In genomic region chr16:89738072-89738377, GRCh38 we compare ENCODE assay signal across 25 cellular contexts. TPM values are rescaled to one million over a fixed set of nuclear protein-coding genes. Genes with fewer than 3 reads are reported as not detected.
DNase-seq lines count a peak whose midpoint lies in the region; ATAC-seq and TF ChIP-seq lines count a peak whose summit lies in the region.
"Had no signal": no experiment of that assay in that cellular context is flagged by ENCODE, and none has a peak within 500 bp of the region (broad histone marks: within the 10 kb centered on the region; RNA-seq: fewer than 3 reads in every experiment).

No MANE protein-coding gene starts in this region.

- no peak overlapping the region for H3K4me3 ChIP-seq in Karpas-422 (ENCODE audit: low read length)
- H3K4me3 ChIP-seq: esophagus squamous epithelium, psoas muscle, vagina had no signal

- no peak for DNase-seq in T-helper 2 cell treated with Interferon-gamma antibody and Interleukin-4, amounts not matched to agents 5 μg/mL and 100 μg/mL, for 36 hours (ENCODE audit: low spot score)
- DNase-seq in T-helper 2 cell (no peak), Karpas-422 (peak; percentile 38), natural killer cell (no peak), HUDEP-2 (lab: John Stamatoyannopoulos, UW; ENCODE audit: unreplicated experiment in 76 of 76) (no peak)
- no peak for DNase-seq in activated naive CD8-positive, alpha-beta T cell treated with anti-CD3 and anti-CD28 coated beads, Interleukin-2, amount 50 U/mL, for 24 hours
- DNase-seq: dermis blood vessel endothelial cell, DMS153, esophagus squamous epithelium, Kasumi-1, left colon, mesenchymal stem cell, NCI-H146, NCI-H2107, NCI-H748 treated with DMSO at 0.1 percent for 48 hours, nucleus accumbens, psoas muscle, SK-N-SH had no signal

- no peaks in the 10 kb centered on the region for H3K4me1 ChIP-seq in Karpas-422 (ENCODE audit: low read length)
- H3K4me1 ChIP-seq: esophagus squamous epithelium, psoas muscle, vagina had no signal

- no peaks in the 10 kb centered on the region for H3K27me3 ChIP-seq in Karpas-422 (ENCODE audit: low read length)
- H3K27me3 ChIP-seq: esophagus squamous epithelium, vagina had no signal

- no peak overlapping the region for H3K4me2 ChIP-seq in Karpas-422 (ENCODE audit: low read depth, low read length, poor library complexity, severe bottlenecking)
- H3K4me2 ChIP-seq: SK-N-SH had no signal

- intact Hi-C loops in natural killer cell (cut with micrococcal nuclease): no loop called here

- H3K27ac ChIP-seq in Karpas-422 (ENCODE audit: low read length): no peak overlapping the region
- H3K27ac ChIP-seq: esophagus squamous epithelium, psoas muscle, vagina had no signal

- no peaks in the 10 kb centered on the region for H3K9me3 ChIP-seq in Karpas-422 (ENCODE audit: low read length)
- H3K9me3 ChIP-seq: esophagus squamous epithelium, psoas muscle, SK-N-SH, vagina had no signal

- peak; percentile 4 for ATAC-seq in activated naive CD8-positive, alpha-beta T cell treated with anti-CD3 and anti-CD28 coated beads, Interleukin-2, amount 50 U/mL, for 24 hours
- peak in 1 of 3 donors; percentile 55 for ATAC-seq in natural killer cell
- ATAC-seq in GM18858 (IDR thresholded peaks at IDR 0.05; ENCODE audit: unreplicated experiment): no peak
- ATAC-seq in HG02870 (IDR thresholded peaks at IDR 0.05; ENCODE audit: unreplicated experiment): no peak
- ATAC-seq: left colon had no signal

- H3K36me3 ChIP-seq in Karpas-422 (ENCODE audit: insufficient read depth, low read length): peaks cover 56% of the 10 kb centered on the region

- H3K4me1 Mint-ChIP-seq in T-helper 2 cell treated with Interferon-gamma antibody and Interleukin-4, amounts not matched to agents 5 μg/mL and 100 μg/mL, for 36 hours (ENCODE audit: low read depth): peaks cover 15% of the 10 kb centered on the region
- H3K4me1 Mint-ChIP-seq in activated naive CD8-positive, alpha-beta T cell treated with anti-CD3 and anti-CD28 coated beads, Interleukin-2, amount 50 U/mL, for 24 hours: peaks cover 21% of the 10 kb centered on the region
- H3K4me1 Mint-ChIP-seq in natural killer cell: peaks cover 29 to 37% of the 10 kb centered on the region in 2 donors

- H3K9ac ChIP-seq in Karpas-422 (ENCODE audit: low read length): no peak overlapping the region
- H3K9ac ChIP-seq: SK-N-SH had no signal

- H3K27ac Mint-ChIP-seq in T-helper 2 cell treated with Interferon-gamma antibody and Interleukin-4, amounts not matched to agents 5 μg/mL and 100 μg/mL, for 36 hours: peak overlapping the region; percentile 63
- H3K27ac Mint-ChIP-seq in activated naive CD8-positive, alpha-beta T cell treated with anti-CD3 and anti-CD28 coated beads, Interleukin-2, amount 50 U/mL, for 24 hours: peak overlapping the region; percentile 39
- peak overlapping the region; percentile 76 to 88 for H3K27ac Mint-ChIP-seq in natural killer cell

- H4K20me1 ChIP-seq in Karpas-422 (ENCODE audit: insufficient read depth, low read depth, low read length): no peaks in the 10 kb centered on the region

- H3K79me2 ChIP-seq in Karpas-422 (ENCODE audit: low read length): peaks cover 4% of the 10 kb centered on the region

- no peaks in the 10 kb centered on the region for H3K9me3 Mint-ChIP-seq in T-helper 2 cell treated with Interferon-gamma antibody and Interleukin-4, amounts not matched to agents 5 μg/mL and 100 μg/mL, for 36 hours
- no peaks in the 10 kb centered on the region for H3K9me3 Mint-ChIP-seq in activated naive CD8-positive, alpha-beta T cell treated with anti-CD3 and anti-CD28 coated beads, Interleukin-2, amount 50 U/mL, for 24 hours
- no peaks in the 10 kb centered on the region for H3K9me3 Mint-ChIP-seq in natural killer cell
- H3K9me3 Mint-ChIP-seq: activated naive CD4-positive, alpha-beta T cell treated with anti-CD3 and anti-CD28 coated beads, Interleukin-2, amount 50 U/mL, for 24 hours; activated T-helper 1 cell treated with anti-CD3 and anti-CD28 coated beads, Interleukin-12 subunit alpha, Interleukin-12 subunit beta, Interleukin-2, Interleukin-4 antibody, amounts not matched to agents 30 ng/mL and 10 ng/mL and 1 ng/mL, durations not matched to agents 14 hours and 24 hours and 36 hours; CD8-positive, alpha-beta T cell; stimulated activated naive CD8-positive, alpha-beta T cell treated with anti-CD3 and anti-CD28 coated beads, Interleukin-15, amount 100 ng/mL, for 72 hours had no signal

- no peak for TF ChIP-seq CTCF in natural killer cell (IDR thresholded peaks at IDR 0.05)

- H3K27me3 Mint-ChIP-seq in T-helper 2 cell treated with Interferon-gamma antibody and Interleukin-4, amounts not matched to agents 5 μg/mL and 100 μg/mL, for 36 hours (ENCODE audit: low read depth): no peaks in the 10 kb centered on the region
- H3K27me3 Mint-ChIP-seq in activated naive CD8-positive, alpha-beta T cell treated with anti-CD3 and anti-CD28 coated beads, Interleukin-2, amount 50 U/mL, for 24 hours: no peaks in the 10 kb centered on the region
- no peaks in the 10 kb centered on the region for H3K27me3 Mint-ChIP-seq in natural killer cell (ENCODE audit: low read depth in 2 of 2)
- H3K27me3 Mint-ChIP-seq: activated naive CD4-positive, alpha-beta T cell treated with anti-CD3 and anti-CD28 coated beads, Interleukin-2, amount 50 U/mL, for 24 hours; stimulated activated naive CD8-positive, alpha-beta T cell treated with anti-CD3 and anti-CD28 coated beads, Interleukin-15, amount 100 ng/mL, for 72 hours had no signal

- H3K9me2 ChIP-seq in Karpas-422 (replicated peaks; ENCODE audit: insufficient read depth, low read length): no peaks in the 10 kb centered on the region
- H3K9me2 ChIP-seq: SK-N-SH had no signal

- peak overlapping the region; percentile 26 for H3K4me3 Mint-ChIP-seq in T-helper 2 cell treated with Interferon-gamma antibody and Interleukin-4, amounts not matched to agents 5 μg/mL and 100 μg/mL, for 36 hours
- no peak overlapping the region for H3K4me3 Mint-ChIP-seq in activated naive CD8-positive, alpha-beta T cell treated with anti-CD3 and anti-CD28 coated beads, Interleukin-2, amount 50 U/mL, for 24 hours
- peak overlapping the region; percentile 50 for H3K4me3 Mint-ChIP-seq in natural killer cell
- H3K4me3 Mint-ChIP-seq: activated naive CD4-positive, alpha-beta T cell treated with anti-CD3 and anti-CD28 coated beads, Interleukin-2, amount 50 U/mL, for 24 hours; activated T-helper 1 cell treated with anti-CD3 and anti-CD28 coated beads, Interleukin-12 subunit alpha, Interleukin-12 subunit beta, Interleukin-2, Interleukin-4 antibody, amounts not matched to agents 30 ng/mL and 10 ng/mL and 1 ng/mL, durations not matched to agents 14 hours and 24 hours and 36 hours; stimulated activated naive CD8-positive, alpha-beta T cell treated with anti-CD3 and anti-CD28 coated beads, Interleukin-15, amount 100 ng/mL, for 72 hours had no signal

- H2AFZ ChIP-seq in Karpas-422 (ENCODE audit: low read length): no peak overlapping the region

- H3K36me3 Mint-ChIP-seq in T-helper 2 cell treated with Interferon-gamma antibody and Interleukin-4, amounts not matched to agents 5 μg/mL and 100 μg/mL, for 36 hours (ENCODE audit: low read depth): peaks cover 78% of the 10 kb centered on the region
- H3K36me3 Mint-ChIP-seq in activated naive CD8-positive, alpha-beta T cell treated with anti-CD3 and anti-CD28 coated beads, Interleukin-2, amount 50 U/mL, for 24 hours (ENCODE audit: low read depth): peaks cover 55% of the 10 kb centered on the region
- no peaks in the 10 kb centered on the region for H3K36me3 Mint-ChIP-seq in natural killer cell

RNA-seq across cellular contexts. Expression of gene ZNF276, which starts 16.7 kb away (rescaled TPM):
- 21.8 and 41.5 TPM in 2 replicates for total RNA-seq in Karpas-422 (2014; rRNA removed; shearing (Covaris generic); ENCODE audit: low replicate concordance)
- 100 to 1,000 TPM; 146 to 206 (median 186) TPM for total RNA-seq in natural killer cell

RNA-seq across cellular contexts. Expression of gene VPS9D1, which starts 17.3 kb away (rescaled TPM):
- total RNA-seq in Karpas-422 (2014; rRNA removed; shearing (Covaris generic); ENCODE audit: low replicate concordance): 4.8 and 5.6 TPM in 2 replicates
- total RNA-seq in natural killer cell: 10 to 100 TPM; 31.7 to 43.0 (median 35.4) TPM

RNA-seq across cellular contexts. Expression of gene SPATA2L, which starts 36.5 kb away (rescaled TPM):
- 4.7 and 14.8 TPM in 2 replicates for total RNA-seq in Karpas-422 (2014; rRNA removed; shearing (Covaris generic); ENCODE audit: low replicate concordance)
- 10 to 100 TPM; 23.1 to 37.9 (median 24.0) TPM for total RNA-seq in natural killer cell

RNA-seq across cellular contexts. Expression of gene CDK10, which starts 51.5 kb away (rescaled TPM):
- total RNA-seq in Karpas-422 (2014; rRNA removed; shearing (Covaris generic); ENCODE audit: low replicate concordance): 25.6 and 61.6 TPM in 2 replicates
- total RNA-seq in natural killer cell: 100 to 1,000 TPM; 102 to 123 (median 114) TPM
